20 cellular contexts compared by ENCODE assay signal in the genomic region with DNA sequence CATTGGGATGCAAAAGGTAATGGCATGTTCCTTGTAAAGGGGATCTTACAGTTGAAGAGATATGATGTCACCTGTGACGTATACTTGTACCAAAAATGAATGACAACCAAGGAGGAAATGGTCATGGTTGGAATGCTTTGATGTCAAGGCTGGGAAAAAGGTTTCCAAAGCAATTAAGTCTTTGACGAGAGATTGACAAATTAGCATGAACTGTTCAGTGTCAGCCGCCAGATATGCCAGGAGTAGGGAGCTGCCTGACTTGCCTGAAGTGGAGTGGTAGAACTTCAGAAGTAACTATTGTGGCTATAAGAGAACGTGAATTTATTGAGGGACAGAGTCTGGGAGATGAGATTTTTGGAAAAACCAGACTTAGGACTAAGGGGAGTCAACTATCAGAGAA.
DNase-seq lines count a peak whose midpoint lies in the region; ATAC-seq, FAIRE-seq and TF ChIP-seq lines count a peak whose summit lies in the region.
"Had no signal": no experiment of that assay in that cellular context is flagged by ENCODE, and none has a peak within 500 bp of the region (broad histone marks: within the 10 kb centered on the region; RNA-seq: fewer than 3 reads in every experiment).

No MANE protein-coding gene starts in this region.

- peak; percentile 89 for FAIRE-seq in H54 (lab: Jason Lieb, UNC)
- FAIRE-seq: D721Med had no signal

- no peaks in the 10 kb centered on the region for H3K9me3 Mint-ChIP-seq in central memory CD8-positive, alpha-beta T cell
- H3K9me3 Mint-ChIP-seq in type B pancreatic cell = no peaks in the 10 kb centered on the region
- H3K9me3 Mint-ChIP-seq in neural progenitor cell = no peaks in the 10 kb centered on the region

- no peaks in the 10 kb centered on the region for H3K27me3 Mint-ChIP-seq in central memory CD8-positive, alpha-beta T cell
- H3K27me3 Mint-ChIP-seq in type B pancreatic cell (no peaks in the 10 kb centered on the region), neural progenitor cell (ENCODE audit: insufficient read depth, low read depth) (peaks cover 2% of the 10 kb centered on the region)

- TF ChIP-seq CTCF in cardiac muscle cell (IDR thresholded peaks at IDR 0.05; ENCODE audit: low read depth, low read length) (no peak), type B pancreatic cell (conservative IDR thresholded peaks at IDR 0.05) (no peak), neural progenitor cell (IDR thresholded peaks at IDR 0.05) (no peak)

- H3K79me2 ChIP-seq in neural progenitor cell (ENCODE audit: low read depth) = no peaks in the 10 kb centered on the region

- H3K27me3 ChIP-seq in cardiac muscle cell (no peaks in the 10 kb centered on the region), neural progenitor cell (no peaks in the 10 kb centered on the region)
- H3K27me3 ChIP-seq: MG63 had no signal

- peak overlapping the region; percentile 86 for H3K27ac ChIP-seq in cardiac muscle cell
- H3K27ac ChIP-seq in neural progenitor cell = no peak overlapping the region
- H3K27ac ChIP-seq: RWPE1 had no signal

- H4K20me1 ChIP-seq in neural progenitor cell (ENCODE audit: low read depth) = no peaks in the 10 kb centered on the region

- no peak overlapping the region for H3K4me2 ChIP-seq in neural progenitor cell

- H3K4me1 ChIP-seq in cardiac muscle cell (ENCODE audit: low read depth) = peaks cover 21% of the 10 kb centered on the region
- H3K4me1 ChIP-seq in neural progenitor cell = no peaks in the 10 kb centered on the region

- H3K36me3 Mint-ChIP-seq in central memory CD8-positive, alpha-beta T cell (ENCODE audit: insufficient read depth) = peaks cover 52% of the 10 kb centered on the region
- peaks cover 49% of the 10 kb centered on the region for H3K36me3 Mint-ChIP-seq in type B pancreatic cell
- H3K36me3 Mint-ChIP-seq in neural progenitor cell = peaks cover 44% of the 10 kb centered on the region

- H3K36me3 ChIP-seq in cardiac muscle cell (peaks cover 8% of the 10 kb centered on the region), neural progenitor cell (peaks cover 4% of the 10 kb centered on the region)

- peak overlapping the region; percentile 9 for H3K27ac Mint-ChIP-seq in central memory CD8-positive, alpha-beta T cell (ENCODE audit: low read depth)
- H3K27ac Mint-ChIP-seq in type B pancreatic cell (peak overlapping the region; percentile 18), neural progenitor cell (no peak overlapping the region)

- H2AFZ ChIP-seq in neural progenitor cell (replicated peaks) = no peak overlapping the region

- H3F3A ChIP-seq in neural progenitor cell (ENCODE audit: low read depth) = no peaks in the 10 kb centered on the region

- H3K4me3 ChIP-seq in cardiac muscle cell = no peak overlapping the region
- H3K4me3 ChIP-seq in neural progenitor cell = no peak overlapping the region
- H3K4me3 ChIP-seq: MG63 had no signal

- H3K4me1 Mint-ChIP-seq in central memory CD8-positive, alpha-beta T cell = peaks cover 37% of the 10 kb centered on the region
- H3K4me1 Mint-ChIP-seq in type B pancreatic cell (ENCODE audit: unreplicated experiment) (no peaks in the 10 kb centered on the region), neural progenitor cell (no peaks in the 10 kb centered on the region)

- ATAC-seq in Right ventricle myocardium superior (ENCODE audit: poor library complexity) = no peak
- no peak for ATAC-seq in central memory CD8-positive, alpha-beta T cell (replicated peaks; ENCODE audit: extremely low read depth, poor library complexity, severe bottlenecking)
- ATAC-seq: HCT116 had no signal

- no peak overlapping the region for H3K9ac ChIP-seq in neural progenitor cell

- intact Hi-C loops in Right ventricle myocardium superior (cut with DNase I) = no loop called here

- DNase-seq in cardiac muscle cell (ENCODE audit: low read depth in 1 of 2, low spot score in 1 of 2) (peak in 1 of 2 donors; percentile 75), Right ventricle myocardium superior (no peak), H54 (ENCODE audit: insufficient read length, low spot score) (no peak), type B pancreatic cell (ENCODE audit: extremely low spot score, unreplicated experiment) (no peak), neural progenitor cell (ENCODE audit: low spot score) (no peak), NK-92 (lab: John Stamatoyannopoulos, UW; ENCODE audit: unreplicated experiment) (no peak)
- DNase-seq in central memory CD8-positive, alpha-beta T cell (ENCODE audit: low spot score in 2 of 2) = no peak
- DNase-seq: GOT3, IMR-90, KG1, MG63, NCI-H1694, NCI-H2029 treated with DMSO at 0.1 percent for 48 hours, NCI-H446 treated with DMSO at 0.1 percent for 48 hours, NCI-H526, NCI-H82, SHP77 treated with DMSO at 0.1 percent for 48 hours had no signal

- H3K9me3 ChIP-seq in cardiac muscle cell (ENCODE audit: low read depth) (no peaks in the 10 kb centered on the region), neural progenitor cell (ENCODE audit: low read depth) (no peaks in the 10 kb centered on the region)
- H3K9me3 ChIP-seq: MG63 had no signal

- no peak overlapping the region for H3K4me3 Mint-ChIP-seq in central memory CD8-positive, alpha-beta T cell
- no peak overlapping the region for H3K4me3 Mint-ChIP-seq in type B pancreatic cell
- no peak overlapping the region for H3K4me3 Mint-ChIP-seq in neural progenitor cell

- no peak for TF ChIP-seq POLR2A in H54 (IDR thresholded peaks at IDR 0.05; ENCODE audit: low read depth, low read length)
